ENCODE assay signal across 8 cellular contexts in genomic region chr2:197159681-197160211, GRCh38.
DNase-seq lines count a peak whose midpoint lies in the region; ATAC-seq and TF ChIP-seq lines count a peak whose summit lies in the region.

No MANE protein-coding gene starts in this region.

- H3K4me3 ChIP-seq in kidney epithelial cell (ENCODE audit: low read depth, low read length) = no peak overlapping the region
- no peak overlapping the region for H3K4me3 ChIP-seq in sigmoid colon

- H3K27me3 ChIP-seq in kidney epithelial cell (ENCODE audit: control insufficient read depth, insufficient read depth, low read length) (no peaks in the 10 kb centered on the region), sigmoid colon (no peaks in the 10 kb centered on the region)

- TF ChIP-seq EP300 in sigmoid colon (IDR thresholded peaks at IDR 0.05) = no peak

- no peak overlapping the region for H3K27ac ChIP-seq in sigmoid colon

- intact Hi-C loops in sigmoid colon (cut with DNase I) (loop anchor here (10.0 kb wide), 1 partner anchor 45 kb away; no protein-coding TSS in a partner anchor), cardiac septum (cut with DNase I) (loop anchor here (10.0 kb wide), 1 partner anchor 45 kb away; no protein-coding TSS in a partner anchor)

- ATAC-seq in HG02938 (IDR thresholded peaks at IDR 0.05; ENCODE audit: unreplicated experiment) = peak; percentile 70

- no peak for TF ChIP-seq POLR2A in sigmoid colon (IDR thresholded peaks at IDR 0.05)

- H3K4me1 ChIP-seq in sigmoid colon = peaks cover 0 to 34% (median 20%) of the 10 kb centered on the region in 4 donors

- no peak for TF ChIP-seq CTCF in kidney epithelial cell (IDR thresholded peaks at IDR 0.05; ENCODE audit: insufficient read depth, low read length, poor library complexity, severe bottlenecking)
- no peak for TF ChIP-seq CTCF in sigmoid colon (IDR thresholded peaks at IDR 0.05)

- peak; percentile 93 for DNase-seq in Caki2 (ENCODE audit: low read depth)
- peak; percentile 33 to 36 for DNase-seq in activated CD4-positive, alpha-beta T cell treated with anti-CD3 and anti-CD28 coated beads, Interleukin-2, amount 50 U/mL, for 4 hours
- peak; percentile 61 for DNase-seq in kidney epithelial cell (ENCODE audit: low read depth)
- no peak for DNase-seq in NAMALWA (ENCODE audit: low spot score)
- DNase-seq in sigmoid colon = no peak
- DNase-seq in cardiac septum (ENCODE audit: low spot score) = no peak
- no peak for DNase-seq in NCI-H187 treated with DMSO at 0.1 percent for 48 hours (lab: John Stamatoyannopoulos, UW)

- no peaks in the 10 kb centered on the region for H3K36me3 ChIP-seq in kidney epithelial cell (ENCODE audit: control insufficient read depth, insufficient read depth, low read length)
- H3K36me3 ChIP-seq in sigmoid colon = no peaks in the 10 kb centered on the region

- no peaks in the 10 kb centered on the region for H3K9me3 ChIP-seq in sigmoid colon

- in situ Hi-C loops in Caki2 (cut with HindIII; ENCODE audit: low pct_unique_long_range_greater_than_20kb, low sequenced_read_pairs) = no loop called here

- WGBS in sigmoid colon, 2 donors = 62 to 79% methylated on average over 4 of the region's 4 CpGs

Comparison
In these comparisons a context has a peak if more than half of its experiments do, and no peak if none do; other contexts are left out.
1. DNase-seq: peak in Caki2 (single experiment), activated CD4-positive, alpha-beta T cell treated with anti-CD3 and anti-CD28 coated beads, Interleukin-2, amount 50 U/mL, for 4 hours (2 of 2) and kidney epithelial cell (single experiment); none in NAMALWA (single experiment), sigmoid colon (single experiment), cardiac septum (single experiment) and NCI-H187 treated with DMSO at 0.1 percent for 48 hours (single experiment).